9 cellular contexts compared by ENCODE assay signal in the genomic region with DNA sequence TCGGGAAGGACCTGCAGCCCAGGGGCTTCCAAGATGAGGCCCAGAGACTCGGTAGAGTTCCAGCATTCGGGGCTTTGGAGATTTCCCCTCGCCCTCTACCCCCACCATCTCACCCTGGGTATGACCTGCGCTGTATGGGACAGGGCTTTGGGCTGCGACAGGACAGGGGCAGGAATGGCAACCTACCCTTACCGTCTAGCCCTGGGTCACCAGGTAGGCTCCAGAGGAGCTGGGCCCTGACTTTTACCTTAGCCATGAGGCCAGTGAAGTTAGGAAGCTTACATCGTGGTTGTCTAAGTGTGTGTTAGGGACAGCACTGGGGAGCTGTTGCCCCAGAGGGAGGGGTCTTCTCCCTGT. TPM values are rescaled to one million over a fixed set of nuclear protein-coding genes. Genes with fewer than 3 reads are reported as not detected.
DNase-seq lines count a peak whose midpoint lies in the region; ATAC-seq and TF ChIP-seq lines count a peak whose summit lies in the region.
"Had no signal": no experiment of that assay in that cellular context is flagged by ENCODE, and none has a peak within 500 bp of the region (broad histone marks: within the 10 kb centered on the region; RNA-seq: fewer than 3 reads in every experiment).

No MANE protein-coding gene starts in this region.

- WGBS in hepatocyte (ENCODE audit: low lambda C conversion rate, missing lambda C conversion rate) = 35% methylated on average over 8 of the region's 8 CpGs

- DNase-seq in activated CD4-positive, alpha-beta memory T cell treated with anti-CD3 and anti-CD28 coated beads for 36 hours = no peak
- no peak for DNase-seq in hepatocyte (ENCODE audit: low spot score)
- no peak for DNase-seq in UCSD-AML1 (lab: John Stamatoyannopoulos, UW; ENCODE audit: unreplicated experiment)
- no peak for DNase-seq in RPMI8226
- no peak for DNase-seq in hepatic stellate cell (ENCODE audit: low spot score)

- peaks cover 76% of the 10 kb centered on the region for H3K4me1 Mint-ChIP-seq in activated CD4-positive, alpha-beta memory T cell treated with anti-CD3 and anti-CD28 coated beads for 36 hours (ENCODE audit: low read depth)

- H3K27me3 ChIP-seq in hepatocyte = no peaks in the 10 kb centered on the region

- H4K20me1 ChIP-seq in hepatocyte (ENCODE audit: insufficient read depth, poor library complexity, severe bottlenecking) = no peaks in the 10 kb centered on the region

- H3K9me3 ChIP-seq in hepatocyte (ENCODE audit: low read depth) = no peaks in the 10 kb centered on the region

- CTCF ChIA-PET in activated CD4-positive, alpha-beta memory T cell treated with anti-CD3 and anti-CD28 coated beads for 36 hours (lab: Charles Lee) = interaction anchor here (0.5 to 1.9 kb wide), 7 partner anchors 15 to 152 kb away, joined by 3 to 13 read pairs (median 7); a partner anchor contains a TSS

- peaks cover 48% of the 10 kb centered on the region for H3K36me3 Mint-ChIP-seq in activated CD4-positive, alpha-beta memory T cell treated with anti-CD3 and anti-CD28 coated beads for 36 hours

- H3K27ac Mint-ChIP-seq in activated CD4-positive, alpha-beta memory T cell treated with anti-CD3 and anti-CD28 coated beads for 36 hours = peak overlapping the region; percentile 94

- H3K4me3 ChIP-seq in hepatocyte = peak overlapping the region; percentile 24
- H3K4me3 ChIP-seq in skin epidermis = peak overlapping the region; percentile 40 to 63 (median 46)

- no peaks in the 10 kb centered on the region for H3K9me2 ChIP-seq in hepatocyte (replicated peaks; ENCODE audit: insufficient read depth)

- H3K9me3 Mint-ChIP-seq in activated CD4-positive, alpha-beta memory T cell treated with anti-CD3 and anti-CD28 coated beads for 36 hours = peaks cover 5% of the 10 kb centered on the region

- H3K27me3 Mint-ChIP-seq in activated CD4-positive, alpha-beta memory T cell treated with anti-CD3 and anti-CD28 coated beads for 36 hours = no peaks in the 10 kb centered on the region

- peak overlapping the region; percentile 94 for H3K4me2 ChIP-seq in hepatocyte

- ATAC-seq in GM18867 (IDR thresholded peaks at IDR 0.05; ENCODE audit: unreplicated experiment) (peak; percentile 6), GM21515 (IDR thresholded peaks at IDR 0.05; ENCODE audit: unreplicated experiment) (no peak)

- H3K4me3 Mint-ChIP-seq in activated CD4-positive, alpha-beta memory T cell treated with anti-CD3 and anti-CD28 coated beads for 36 hours = peak overlapping the region; percentile 95

- no peak for TF ChIP-seq CTCF in hepatocyte (IDR thresholded peaks at IDR 0.05; ENCODE audit: poor library complexity)

- H3K27ac ChIP-seq in hepatocyte (peak overlapping the region; percentile 24), skin epidermis (peak overlapping the region; percentile 13 to 98 (median 89))

- H3K4me1 ChIP-seq in hepatocyte (ENCODE audit: insufficient read depth) = peaks cover 17% of the 10 kb centered on the region

- H2AFZ ChIP-seq in hepatocyte = peak overlapping the region; percentile 53

- no peaks in the 10 kb centered on the region for H3K36me3 ChIP-seq in hepatocyte (replicated peaks; ENCODE audit: insufficient read depth, low read depth)

- intact Hi-C loops in activated CD4-positive, alpha-beta memory T cell treated with anti-CD3 and anti-CD28 coated beads for 36 hours (cut with micrococcal nuclease) = no loop called here

- no peaks in the 10 kb centered on the region for H3K79me2 ChIP-seq in hepatocyte

- POLR2A ChIA-PET in activated CD4-positive, alpha-beta memory T cell treated with anti-CD3 and anti-CD28 coated beads for 36 hours (lab: Charles Lee) = interaction anchor here (0.8 to 7.8 kb wide), 8 partner anchors 8 to 32 kb away, joined by 3 to 128 read pairs (median 4); a partner anchor contains a TSS

RNA-seq across cellular contexts. Expression of a gene that starts 0.7 kb away (rescaled TPM):
- total RNA-seq in activated CD4-positive, alpha-beta memory T cell treated with anti-CD3 and anti-CD28 coated beads for 36 hours = 100 to 1,000 TPM; 111 TPM
- total RNA-seq in hepatocyte = 6.2 and 8.0 TPM in 2 replicates
- polyA plus RNA-seq in hepatocyte = 8.4 and 10.7 TPM in 2 replicates

RNA-seq across cellular contexts. Expression of a gene that starts 7.3 kb away (rescaled TPM):
- total RNA-seq in activated CD4-positive, alpha-beta memory T cell treated with anti-CD3 and anti-CD28 coated beads for 36 hours = 100 to 1,000 TPM; 114 to 118 TPM
- total RNA-seq in hepatocyte = 52.5 and 59.1 TPM in 2 replicates
- polyA plus RNA-seq in hepatocyte = 45.7 and 47.4 TPM in 2 replicates

RNA-seq across cellular contexts. Expression of a gene that starts 20.8 kb away (rescaled TPM):
- under 1 TPM; 0.59 to 0.90 TPM for total RNA-seq in activated CD4-positive, alpha-beta memory T cell treated with anti-CD3 and anti-CD28 coated beads for 36 hours
- total RNA-seq in hepatocyte = not detected in 2 replicates
- polyA plus RNA-seq in hepatocyte = not detected in 2 replicates
- total RNA-seq: glomerular endothelial cell had no signal

RNA-seq across cellular contexts. Expression of a gene that starts 32.2 kb away (rescaled TPM):
- total RNA-seq in activated CD4-positive, alpha-beta memory T cell treated with anti-CD3 and anti-CD28 coated beads for 36 hours = 100 to 1,000 TPM; 110 to 111 TPM
- total RNA-seq in hepatocyte = 50.9 and 52.1 TPM in 2 replicates
- polyA plus RNA-seq in hepatocyte = 20.2 and 24.8 TPM in 2 replicates

RNA-seq across cellular contexts. Expression of a gene that starts 41.4 kb away (rescaled TPM):
- 10 to 100 TPM; 21.9 to 23.1 TPM for total RNA-seq in activated CD4-positive, alpha-beta memory T cell treated with anti-CD3 and anti-CD28 coated beads for 36 hours
- 112 and 116 TPM in 2 replicates for total RNA-seq in hepatocyte
- polyA plus RNA-seq in hepatocyte = 95.5 and 110 TPM in 2 replicates

Comparison
In these comparisons a context has a peak if more than half of its experiments do, and no peak if none do; other contexts are left out.
1. RNA of a gene that starts 0.7 kb away (total RNA-seq): 111 TPM in activated CD4-positive, alpha-beta memory T cell treated with anti-CD3 and anti-CD28 coated beads for 36 hours; 6.2 to 8.0 TPM in hepatocyte; every median in the first group is over 10 times any median in the second.